ENCODE assay signal across 8 cellular contexts in genomic region chr1:224380003-224380402, GRCh38. TPM values are rescaled to one million over a fixed set of nuclear protein-coding genes. Genes with fewer than 3 reads are reported as not detected.
DNase-seq lines count a peak whose midpoint lies in the region; ATAC-seq and TF ChIP-seq lines count a peak whose summit lies in the region.

No MANE protein-coding gene starts in this region.

- H3K36me3 Mint-ChIP-seq in activated naive CD4-positive, alpha-beta T cell treated with anti-CD3 and anti-CD28 coated beads, Interleukin-2, amount 10 ng/mL, durations not matched to agents 7 days and 5 days: peaks cover 70% of the 10 kb centered on the region
- peaks cover 56% of the 10 kb centered on the region for H3K36me3 Mint-ChIP-seq in Calu3 (ENCODE audit: insufficient read depth, unreplicated experiment)

- POLR2A ChIA-PET in A673 (lab: Charles Lee; ENCODE audit: low non-redundant PET): no interaction called here

- H3K9me3 Mint-ChIP-seq in activated naive CD4-positive, alpha-beta T cell treated with anti-CD3 and anti-CD28 coated beads, Interleukin-2, amount 10 ng/mL, durations not matched to agents 7 days and 5 days: no peaks in the 10 kb centered on the region
- H3K9me3 Mint-ChIP-seq in Calu3 (ENCODE audit: low read depth, unreplicated experiment): no peaks in the 10 kb centered on the region

- H3K36me3 ChIP-seq in GM06990 (ENCODE audit: control insufficient read depth, insufficient read depth, low read length) (peaks cover 2% of the 10 kb centered on the region), gastroesophageal sphincter (peaks cover 0 to 68% of the 10 kb centered on the region in 2 donors), A673 (ENCODE audit: insufficient read depth, low read length, poor library complexity, severe bottlenecking) (peaks cover 39% of the 10 kb centered on the region)

- CTCF ChIA-PET in activated naive CD4-positive, alpha-beta T cell treated with anti-CD3 and anti-CD28 coated beads, Interleukin-2, amount 10 ng/mL, durations not matched to agents 7 days and 5 days (lab: Charles Lee): interaction anchor here (1.4 kb wide), 3 partner anchors 22 to 52 kb away, joined by 3 read pairs; no protein-coding TSS in a partner anchor
- CTCF ChIA-PET in Calu3 (lab: Charles Lee): no interaction called here
- CTCF ChIA-PET in A673 (lab: Charles Lee): no interaction called here

- TF ChIP-seq EP300 in gastroesophageal sphincter (IDR thresholded peaks at IDR 0.05): no peak

- ATAC-seq in GM21723 (IDR thresholded peaks at IDR 0.05; ENCODE audit: unreplicated experiment): peak; percentile 64
- ATAC-seq in gastroesophageal sphincter: no peak

- H3K4me1 ChIP-seq in gastroesophageal sphincter (peaks cover 0 to 31% (median 0%) of the 10 kb centered on the region in 3 donors), A673 (ENCODE audit: insufficient read depth, low read length, poor library complexity, severe bottlenecking) (no peaks in the 10 kb centered on the region)

- peak overlapping the region; percentile 51 for H3K4me3 Mint-ChIP-seq in activated naive CD4-positive, alpha-beta T cell treated with anti-CD3 and anti-CD28 coated beads, Interleukin-2, amount 10 ng/mL, durations not matched to agents 7 days and 5 days
- no peak overlapping the region for H3K4me3 Mint-ChIP-seq in Calu3 (ENCODE audit: low read depth, unreplicated experiment)

- 66 to 69% methylated on average over 4 of the region's 4 CpGs for WGBS in gastroesophageal sphincter (ENCODE audit: low coverage in 1 of 2), 2 donors

- TF ChIP-seq POLR2A in gastroesophageal sphincter (IDR thresholded peaks at IDR 0.05): no peak

- H3K27me3 Mint-ChIP-seq in activated naive CD4-positive, alpha-beta T cell treated with anti-CD3 and anti-CD28 coated beads, Interleukin-2, amount 10 ng/mL, durations not matched to agents 7 days and 5 days: no peaks in the 10 kb centered on the region
- no peaks in the 10 kb centered on the region for H3K27me3 Mint-ChIP-seq in Calu3 (ENCODE audit: unreplicated experiment)

- DNase-seq in GM06990 (ENCODE audit: extremely low read depth, insufficient read length) (peak; percentile 29), MV-4-11 (lab: John Stamatoyannopoulos, UW) (peak; percentile 93), Calu3 (no peak), A673 (ENCODE audit: low spot score) (no peak)
- DNase-seq in activated naive CD4-positive, alpha-beta T cell treated with anti-CD3 and anti-CD28 coated beads, Interleukin-2, amount 10 ng/mL, durations not matched to agents 7 days and 5 days: peak; percentile 66
- DNase-seq in stimulated activated CD8-positive, alpha-beta memory T cell treated with anti-CD3 and anti-CD28 coated beads, Interleukin-15, amount 100 ng/mL, for 48 hours (ENCODE audit: low read depth in 2 of 2): peak; percentile 39 to 49

- H3K4me1 Mint-ChIP-seq in activated naive CD4-positive, alpha-beta T cell treated with anti-CD3 and anti-CD28 coated beads, Interleukin-2, amount 10 ng/mL, durations not matched to agents 7 days and 5 days: peaks cover 82% of the 10 kb centered on the region
- peaks cover 21% of the 10 kb centered on the region for H3K4me1 Mint-ChIP-seq in Calu3 (ENCODE audit: low read depth, unreplicated experiment)

- BruUV-seq in Calu3 (replicated peaks; lab: Mats Ljungman, UMichigan) (no TSS peak), A673 (replicated peaks; lab: Mats Ljungman, UMichigan) (no TSS peak)

- intact Hi-C loops in Calu3 (cut with micrococcal nuclease; ENCODE audit: unreplicated experiment): no loop called here
- intact Hi-C loops in A673 (cut with micrococcal nuclease; ENCODE audit: unreplicated experiment): no loop called here

- peak overlapping the region; percentile 82 for H3K27ac Mint-ChIP-seq in activated naive CD4-positive, alpha-beta T cell treated with anti-CD3 and anti-CD28 coated beads, Interleukin-2, amount 10 ng/mL, durations not matched to agents 7 days and 5 days
- H3K27ac Mint-ChIP-seq in Calu3 (ENCODE audit: unreplicated experiment): no peak overlapping the region

- H3K4me3 ChIP-seq in GM06990 (replicated peaks; ENCODE audit: low read depth, low read length): no peak overlapping the region
- no peak overlapping the region for H3K4me3 ChIP-seq in gastroesophageal sphincter
- H3K4me3 ChIP-seq in A673 (ENCODE audit: low read depth, low read length, poor library complexity, severe bottlenecking): no peak overlapping the region

- H3K9me3 ChIP-seq in gastroesophageal sphincter (no peaks in the 10 kb centered on the region), A673 (ENCODE audit: low read depth, low read length, poor library complexity, severe bottlenecking) (no peaks in the 10 kb centered on the region)

- no peak overlapping the region for H3K27ac ChIP-seq in gastroesophageal sphincter
- H3K27ac ChIP-seq in A673 (ENCODE audit: low read depth, low read length, poor library complexity, severe bottlenecking): no peak overlapping the region

- TF ChIP-seq CTCF in GM06990 (IDR thresholded peaks at IDR 0.05; ENCODE audit: insufficient read depth, low read length, poor library complexity, severe bottlenecking) (no peak), Calu3 (IDR thresholded peaks at IDR 0.05; ENCODE audit: unreplicated experiment) (no peak), gastroesophageal sphincter (IDR thresholded peaks at IDR 0.05) (no peak), A673 (conservative IDR thresholded peaks at IDR 0.05; ENCODE audit: low read depth, low read length) (no peak)

- H3K27me3 ChIP-seq in GM06990 (replicated peaks; ENCODE audit: control insufficient read depth, insufficient read depth, low read length) (no peaks in the 10 kb centered on the region), gastroesophageal sphincter (no peaks in the 10 kb centered on the region), A673 (replicated peaks; ENCODE audit: insufficient read depth, low read depth, low read length, poor library complexity) (no peaks in the 10 kb centered on the region)

RNA-seq across cellular contexts. Expression of gene CNIH4, which starts 23.3 kb away (rescaled TPM):
- total RNA-seq in Calu3 (2022) (79.9 and 91.4 TPM in 2 replicates), gastroesophageal sphincter (10 to 100 TPM; 35.3 to 63.4 (median 41.5) TPM), A673 (2021) (76.7 and 79.9 TPM in 2 replicates)

RNA-seq across cellular contexts. Expression of gene NVL, which starts 50.0 kb away (rescaled TPM):
- total RNA-seq in Calu3 (2022): 39.2 and 43.4 TPM in 2 replicates
- 10 to 100 TPM; 11.7 to 40.5 (median 15.4) TPM for total RNA-seq in gastroesophageal sphincter
- 52.5 and 54.8 TPM in 2 replicates for total RNA-seq in A673 (2021)

RNA-seq across cellular contexts. Expression of gene WDR26, which starts 54.6 kb away (rescaled TPM):
- 84.9 and 85.7 TPM in 2 replicates for total RNA-seq in Calu3 (2022)
- 10 to 100 TPM; 63.9 to 94.5 (median 77.7) TPM for total RNA-seq in gastroesophageal sphincter
- total RNA-seq in A673 (2021): 73.5 TPM in 2 replicates

Comparison
In these comparisons a context has a peak if more than half of its experiments do, and no peak if none do; other contexts are left out.
1. DNase-seq: peak in GM06990 (single experiment), MV-4-11 (single experiment), activated naive CD4-positive, alpha-beta T cell treated with anti-CD3 and anti-CD28 coated beads, Interleukin-2, amount 10 ng/mL, durations not matched to agents 7 days and 5 days (single experiment) and stimulated activated CD8-positive, alpha-beta memory T cell treated with anti-CD3 and anti-CD28 coated beads, Interleukin-15, amount 100 ng/mL, for 48 hours (2 of 2); none in Calu3 (single experiment) and A673 (single experiment).